Comparison of ENCODE assay signal across 1 cellular context in genomic region chr12:57005980-57006808, GRCh38.
TF ChIP-seq lines count a peak whose summit lies in the region.

ZBTB39 (minus strand) TSS chr12:57006546; CDS start chr12:57004917, 1,629 bp downstream.

TF ChIP-seq in Ishikawa, 13 proteins besides CTCF, POLR2A, EP300 and RAD21 (continued from another document):
- no peak for TF ChIP-seq MAX (IDR thresholded peaks at IDR 0.05)
- no peak for TF ChIP-seq TEAD4 (IDR thresholded peaks at IDR 0.05)
- TF ChIP-seq EGR1 (IDR thresholded peaks at IDR 0.05): no peak
